In the genomic region with DNA sequence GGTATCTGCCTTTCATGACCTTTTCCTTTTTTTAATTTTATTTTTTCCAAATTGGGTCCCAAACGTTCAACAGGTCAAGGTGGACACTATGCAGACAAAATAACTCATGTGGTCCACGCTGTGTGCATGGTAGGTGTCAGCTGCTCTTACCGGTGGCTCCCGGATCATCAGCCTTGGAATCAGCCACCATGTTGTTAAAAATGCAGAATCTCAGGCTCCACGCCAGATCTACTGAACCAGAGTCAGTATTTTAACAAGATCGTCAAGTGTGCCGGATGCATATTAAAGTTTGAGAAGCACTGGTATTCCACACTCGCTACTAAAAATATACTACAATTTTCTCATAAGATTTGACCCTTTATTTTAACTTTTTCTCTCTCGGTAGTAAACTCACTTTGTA, we compare ENCODE assay signal across 8 cellular contexts. TPM values are rescaled to one million over a fixed set of nuclear protein-coding genes. Genes with fewer than 3 reads are reported as not detected.
DNase-seq lines count a peak whose midpoint lies in the region; ATAC-seq and TF ChIP-seq lines count a peak whose summit lies in the region.

No MANE protein-coding gene starts in this region.

- peak overlapping the region; percentile 77 for H3K4me3 Mint-ChIP-seq in activated B cell treated with CpG ODN at 0.5 μM for 24 hours
- H3K4me3 Mint-ChIP-seq in stimulated activated effector memory CD8-positive, alpha-beta T cell treated with anti-CD3 and anti-CD28 coated beads, Interleukin-12 subunit alpha, Interleukin-12 subunit beta, amount 100 ng/mL, for 72 hours: peak overlapping the region; percentile 73

- TF ChIP-seq CTCF in activated B cell treated with CpG ODN at 0.5 μM for 24 hours (IDR thresholded peaks at IDR 0.05): no peak

- H3K27me3 ChIP-seq in iPS DF 6.9 (ENCODE audit: control insufficient read depth, insufficient read depth, low read length): no peaks in the 10 kb centered on the region
- H3K27me3 ChIP-seq in Karpas-422 (ENCODE audit: low read length): no peaks in the 10 kb centered on the region

- POLR2A ChIA-PET in activated B cell treated with CpG ODN at 0.5 μM for 24 hours (lab: Charles Lee): no interaction called here

- DNase-seq in DMS 273 (lab: John Stamatoyannopoulos, UW; ENCODE audit: unreplicated experiment) (peak; percentile 45), DMS 273 treated with DMSO at 0.1 percent for 48 hours (lab: John Stamatoyannopoulos, UW) (no peak), activated B cell treated with CpG ODN at 0.5 μM for 24 hours (no peak), iPS DF 6.9 (ENCODE audit: low read depth, low spot score) (no peak), Karpas-422 (no peak), NCI-H1694 treated with DMSO at 0.1 percent for 48 hours (lab: John Stamatoyannopoulos, UW) (no peak), germinal center (ENCODE audit: low spot score) (no peak)
- DNase-seq in stimulated activated effector memory CD8-positive, alpha-beta T cell treated with anti-CD3 and anti-CD28 coated beads, Interleukin-12 subunit alpha, Interleukin-12 subunit beta, amount 100 ng/mL, for 72 hours (ENCODE audit: low spot score in 2 of 2): no peak

- H3K9me3 Mint-ChIP-seq in activated B cell treated with CpG ODN at 0.5 μM for 24 hours: no peaks in the 10 kb centered on the region
- no peaks in the 10 kb centered on the region for H3K9me3 Mint-ChIP-seq in stimulated activated effector memory CD8-positive, alpha-beta T cell treated with anti-CD3 and anti-CD28 coated beads, Interleukin-12 subunit alpha, Interleukin-12 subunit beta, amount 100 ng/mL, for 72 hours

- no peak overlapping the region for H3K9ac ChIP-seq in Karpas-422 (ENCODE audit: low read length)

- H2AFZ ChIP-seq in Karpas-422 (ENCODE audit: low read length): no peak overlapping the region

- intact Hi-C loops in activated B cell treated with CpG ODN at 0.5 μM for 24 hours (cut with micrococcal nuclease): no loop called here

- H4K20me1 ChIP-seq in Karpas-422 (ENCODE audit: insufficient read depth, low read depth, low read length): no peaks in the 10 kb centered on the region

- ATAC-seq in activated B cell treated with CpG ODN at 0.5 μM for 24 hours (ENCODE audit: low read depth): no peak
- no peak for ATAC-seq in stimulated activated effector memory CD8-positive, alpha-beta T cell treated with anti-CD3 and anti-CD28 coated beads, Interleukin-12 subunit alpha, Interleukin-12 subunit beta, amount 100 ng/mL, for 72 hours

- no peaks in the 10 kb centered on the region for H3K36me3 ChIP-seq in iPS DF 6.9 (ENCODE audit: control insufficient read depth, insufficient read depth, low read length)
- H3K36me3 ChIP-seq in Karpas-422 (ENCODE audit: insufficient read depth, low read length): no peaks in the 10 kb centered on the region

- peaks cover 14% of the 10 kb centered on the region for H3K4me1 Mint-ChIP-seq in activated B cell treated with CpG ODN at 0.5 μM for 24 hours
- peaks cover 6% of the 10 kb centered on the region for H3K4me1 Mint-ChIP-seq in stimulated activated effector memory CD8-positive, alpha-beta T cell treated with anti-CD3 and anti-CD28 coated beads, Interleukin-12 subunit alpha, Interleukin-12 subunit beta, amount 100 ng/mL, for 72 hours

- no CpG with 5 or more reads among the region's 9 CpGs for WGBS in iPS DF 6.9 (ENCODE audit: insufficient coverage, insufficient read length)

- H3K9me2 ChIP-seq in Karpas-422 (replicated peaks; ENCODE audit: insufficient read depth, low read length): no peaks in the 10 kb centered on the region

- no peaks in the 10 kb centered on the region for H3K79me2 ChIP-seq in Karpas-422 (ENCODE audit: low read length)

- H3K27ac Mint-ChIP-seq in activated B cell treated with CpG ODN at 0.5 μM for 24 hours: no peak overlapping the region
- H3K27ac Mint-ChIP-seq in stimulated activated effector memory CD8-positive, alpha-beta T cell treated with anti-CD3 and anti-CD28 coated beads, Interleukin-12 subunit alpha, Interleukin-12 subunit beta, amount 100 ng/mL, for 72 hours: no peak overlapping the region

- H3K9me3 ChIP-seq in iPS DF 6.9 (ENCODE audit: control insufficient read depth, insufficient read depth, low read length) (no peaks in the 10 kb centered on the region), Karpas-422 (ENCODE audit: low read length) (no peaks in the 10 kb centered on the region)

- H3K4me1 ChIP-seq in iPS DF 6.9 (ENCODE audit: control insufficient read depth, insufficient read depth, low read length): peaks cover 6% of the 10 kb centered on the region; the same call in 1 of the 2 replicates
- H3K4me1 ChIP-seq in Karpas-422 (ENCODE audit: low read length): no peaks in the 10 kb centered on the region

- H3K27ac ChIP-seq in iPS DF 6.9 (ENCODE audit: low read length): no peak overlapping the region
- H3K27ac ChIP-seq in Karpas-422 (ENCODE audit: low read length): no peak overlapping the region

- H3K4me3 ChIP-seq in iPS DF 6.9 (ENCODE audit: low read length) (peak overlapping the region; percentile 63; the same call in 1 of the 2 replicates), Karpas-422 (ENCODE audit: low read length) (no peak overlapping the region)

- H3K27me3 Mint-ChIP-seq in activated B cell treated with CpG ODN at 0.5 μM for 24 hours: peaks cover 31% of the 10 kb centered on the region

- no peak overlapping the region for H3K4me2 ChIP-seq in Karpas-422 (ENCODE audit: low read depth, low read length, poor library complexity, severe bottlenecking)

- CTCF ChIA-PET in activated B cell treated with CpG ODN at 0.5 μM for 24 hours (lab: Charles Lee): no interaction called here

- no peaks in the 10 kb centered on the region for H3K36me3 Mint-ChIP-seq in activated B cell treated with CpG ODN at 0.5 μM for 24 hours (ENCODE audit: low read depth)
- no peaks in the 10 kb centered on the region for H3K36me3 Mint-ChIP-seq in stimulated activated effector memory CD8-positive, alpha-beta T cell treated with anti-CD3 and anti-CD28 coated beads, Interleukin-12 subunit alpha, Interleukin-12 subunit beta, amount 100 ng/mL, for 72 hours

RNA-seq across cellular contexts. Expression of gene LDLRAD3, which starts 0.6 kb away (rescaled TPM):
- total RNA-seq in activated B cell treated with CpG ODN at 0.5 μM for 24 hours: not detected in 2 replicates
- 0.79 TPM in 1 of 2 replicates, not detected in the other for total RNA-seq in Karpas-422 (2014; rRNA removed; shearing (Covaris generic); ENCODE audit: low replicate concordance)
